In genomic region chr14:34407951-34408350, GRCh38 we compare ENCODE assay signal across 33 cellular contexts.
"Had no signal": no experiment of that assay in that cellular context is flagged by ENCODE, and none has a peak within 500 bp of the region (broad histone marks: within the 10 kb centered on the region; RNA-seq: fewer than 3 reads in every experiment).

No MANE protein-coding gene starts in this region.

- H3K27me3 ChIP-seq: adrenal gland, ascending aorta, body of pancreas, brain microvascular endothelial cell, breast epithelium, cardiac muscle cell had no signal

- H3K4me1 ChIP-seq: ascending aorta, body of pancreas, breast epithelium had no signal

- FAIRE-seq: astrocyte, bronchial epithelial cell had no signal

- H3K27ac ChIP-seq: adrenal gland, ascending aorta, body of pancreas, brain microvascular endothelial cell, breast epithelium, cardiac muscle cell had no signal

- H3K4me3 ChIP-seq: adrenal gland, ascending aorta, body of pancreas, breast epithelium, cardiac muscle cell had no signal

- ATAC-seq: activated naive CD4-positive, alpha-beta T cell treated with anti-CD3 and anti-CD28 coated beads, Interleukin-2, amount 50 U/mL, for 72 hours; activated naive CD8-positive, alpha-beta T cell treated with anti-CD3 and anti-CD28 coated beads, Interleukin-2, amount 50 U/mL, for 24 hours; activated T-cell treated with anti-CD3 and anti-CD28 coated beads, Interleukin-2, amount 50 U/mL, for 4 hours; activated T-cell treated with anti-CD3 and anti-CD28 coated beads, Interleukin-2, amount 50 U/mL, for 72 hours; activated T-helper 17 cell treated with anti-CD3 and anti-CD28 coated beads, Interleukin-2, amount 50 U/mL, for 72 hours; body of pancreas had no signal

- H3K36me3 ChIP-seq: adrenal gland, ascending aorta, brain microvascular endothelial cell, breast epithelium, cardiac muscle cell had no signal

- DNase-seq: activated effector memory CD4-positive, alpha-beta T cell treated with anti-CD3 and anti-CD28 coated beads, Interleukin-2, amount 50 U/mL, for 16 hours; activated effector memory CD4-positive, alpha-beta T cell treated with Interleukin-2 at 50 U/mL for 16 hours; activated gamma-delta T cell; activated gamma-delta T cell treated with Interleukin-2 at 50 U/mL for 16 hours; activated naive CD4-positive, alpha-beta T cell; activated naive CD4-positive, alpha-beta T cell treated with anti-CD3 and anti-CD28 coated beads for 36 hours; activated naive CD4-positive, alpha-beta T cell treated with anti-CD3 and anti-CD28 coated beads, Interleukin-2, amount 10 ng/mL, durations not matched to agents 7 days and 5 days; activated naive CD4-positive, alpha-beta T cell treated with anti-CD3 and anti-CD28 coated beads, Interleukin-2, amount 50 U/mL, for 16 hours; activated naive CD4-positive, alpha-beta T cell treated with Interleukin-2 at 50 U/mL for 16 hours; activated naive CD8-positive, alpha-beta T cell treated with anti-CD3 and anti-CD28 coated beads for 36 hours; activated naive CD8-positive, alpha-beta T cell treated with anti-CD3 and anti-CD28 coated beads, Interleukin-2, amount 10 ng/mL, durations not matched to agents 7 days and 5 days; activated naive CD8-positive, alpha-beta T cell treated with anti-CD3 and anti-CD28 coated beads, Interleukin-2, amount 50 U/mL, for 24 hours; activated T-cell treated with anti-CD3 and anti-CD28 coated beads, Interleukin-2, amount 50 U/mL, for 24 hours; activated T-cell treated with anti-CD3 and anti-CD28 coated beads, Interleukin-2, amount 50 U/mL, for 4 hours; activated T-cell treated with anti-CD3 and anti-CD28 coated beads, Interleukin-2, amount 50 U/mL, for 48 hours; activated T-cell treated with anti-CD3 and anti-CD28 coated beads, Interleukin-2, amount 50 U/mL, for 72 hours; adrenal gland; amniotic stem cell; amygdala; anterior cingulate cortex; aorta; body of pancreas; brain microvascular endothelial cell; caudate nucleus; central memory CD4-positive, alpha-beta T cell; cerebellar nuclear complex had no signal
